In the genomic region with DNA sequence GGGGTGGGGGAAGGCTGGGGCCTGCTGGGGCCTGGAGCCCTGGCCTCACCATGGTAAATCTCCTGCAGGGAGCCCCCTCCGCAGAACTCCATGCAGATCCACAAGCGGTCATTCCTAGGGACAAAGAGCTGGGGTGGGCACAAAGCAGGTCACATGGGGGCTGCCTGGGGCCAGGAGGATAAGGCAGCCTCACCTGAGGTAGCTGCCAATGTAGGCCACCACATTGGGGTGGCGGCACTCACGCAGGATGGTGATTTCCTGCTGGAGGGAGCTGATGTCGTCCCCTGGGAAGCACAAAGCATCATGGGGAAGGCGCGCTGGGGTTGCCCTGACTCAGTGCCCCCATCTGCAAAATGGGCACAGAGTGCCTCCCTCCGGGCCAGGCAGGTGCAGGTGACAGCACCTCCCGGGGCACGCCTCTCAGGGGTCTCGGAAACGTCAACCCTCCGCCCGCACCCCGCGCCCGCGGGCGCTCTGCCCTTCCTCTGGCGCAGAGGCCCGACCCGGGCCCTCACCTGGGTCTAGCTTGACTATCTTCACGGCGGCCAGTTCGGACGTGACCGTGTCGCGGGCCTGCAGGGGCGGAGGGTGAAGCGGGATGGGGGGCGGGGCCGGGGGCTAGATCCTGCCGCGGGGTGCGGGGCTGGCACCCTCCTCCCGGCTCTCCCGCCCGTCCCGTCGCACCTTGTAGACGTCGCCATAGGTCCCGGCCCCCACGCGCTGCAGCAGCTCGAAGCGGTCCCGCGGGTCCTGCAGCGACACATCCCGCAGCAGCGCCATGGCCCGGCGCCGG, we compare ENCODE assay signal across 8 cellular contexts. TPM values are rescaled to one million over a fixed set of nuclear protein-coding genes. Genes with fewer than 3 reads are reported as not detected.
DNase-seq lines count a peak whose midpoint lies in the region; ATAC-seq, FAIRE-seq and TF ChIP-seq lines count a peak whose summit lies in the region.

No MANE protein-coding gene starts in this region.

- no peak overlapping the region for H3K27ac Mint-ChIP-seq in neural progenitor cell

- TF ChIP-seq POLR2A in GM12891 (IDR thresholded peaks at IDR 0.05; ENCODE audit: low read depth, low read length): no peak

- H3K27ac ChIP-seq in ectodermal cell (ENCODE audit: insufficient read depth, low read depth, low read length, poor library complexity, severe bottlenecking) (no peak overlapping the region), neural progenitor cell (no peak overlapping the region)

- H3K27me3 ChIP-seq in ectodermal cell (ENCODE audit: control insufficient read depth, insufficient read depth, low read length, poor library complexity, severe bottlenecking): no peaks in the 10 kb centered on the region
- H3K27me3 ChIP-seq in neural progenitor cell: no peaks in the 10 kb centered on the region

- peaks cover 8% of the 10 kb centered on the region for H3K4me1 Mint-ChIP-seq in neural progenitor cell

- no peak overlapping the region for H3K9ac ChIP-seq in neural progenitor cell

- peaks cover 4% of the 10 kb centered on the region for H3K27me3 Mint-ChIP-seq in neural progenitor cell (ENCODE audit: insufficient read depth, low read depth)

- H3K9me3 ChIP-seq in ectodermal cell (ENCODE audit: control insufficient read depth, low read length) (no peaks in the 10 kb centered on the region), neural progenitor cell (ENCODE audit: low read depth) (no peaks in the 10 kb centered on the region)

- H3K36me3 Mint-ChIP-seq in neural progenitor cell: peaks cover 13% of the 10 kb centered on the region

- POLR2A ChIA-PET in HEK293T (lab: Yijun Ruan, JAX): interaction anchor here (0.7 to 1.8 kb wide), 4 partner anchors 24 to 332 kb away, joined by 3 to 6 read pairs (median 3); a partner anchor contains a TSS

- peak overlapping the region; percentile 74 for H3K4me3 Mint-ChIP-seq in neural progenitor cell

- peak overlapping the region; percentile 90 for H2AFZ ChIP-seq in neural progenitor cell (replicated peaks)

- H3K4me3 ChIP-seq in ectodermal cell (ENCODE audit: insufficient read depth, low read depth, low read length) (peak overlapping the region; percentile 62), neural progenitor cell (peak overlapping the region; percentile 57)

- H3K4me2 ChIP-seq in neural progenitor cell: peak overlapping the region; percentile 94

- H3K9me3 Mint-ChIP-seq in neural progenitor cell: no peaks in the 10 kb centered on the region

- H3K4me1 ChIP-seq in ectodermal cell (ENCODE audit: control insufficient read depth, insufficient read depth, low read length) (peaks cover 5% of the 10 kb centered on the region), neural progenitor cell (no peaks in the 10 kb centered on the region)

- in situ Hi-C loops in GM13976 (cut with MboI; ENCODE audit: low sequenced_read_pairs, unreplicated experiment): no loop called here

- peak; percentile 90 for FAIRE-seq in GM12891 (lab: Jason Lieb, UNC)

- H3K36me3 ChIP-seq in ectodermal cell (ENCODE audit: control insufficient read depth, insufficient read depth, low read length) (peaks cover 14% of the 10 kb centered on the region), neural progenitor cell (no peaks in the 10 kb centered on the region)

- peaks cover 28% of the 10 kb centered on the region for H3F3A ChIP-seq in neural progenitor cell (ENCODE audit: low read depth)

- 11 to 12% methylated on average over 56 of the region's 56 CpGs for WGBS in ectodermal cell, 2 experiments

- H3K79me2 ChIP-seq in neural progenitor cell (ENCODE audit: low read depth): no peaks in the 10 kb centered on the region

- H4K20me1 ChIP-seq in neural progenitor cell (ENCODE audit: low read depth): peaks cover 11% of the 10 kb centered on the region

- no peak for ATAC-seq in HG03159 (IDR thresholded peaks at IDR 0.05; ENCODE audit: unreplicated experiment)

- DNase-seq in GM12891 (ENCODE audit: insufficient read length, low spot score) (no peak), HEK293T (ENCODE audit: extremely low spot score) (peak; percentile 37), T-helper 2 cell (peak in 3 of 5 experiments; percentile 14 to 48 (median 30)), neural progenitor cell (ENCODE audit: low spot score) (no peak), GM13976 (ENCODE audit: low spot score) (no peak), D341Med (ENCODE audit: low spot score) (no peak)

- CTCF ChIA-PET in HEK293T (lab: Yijun Ruan, JAX): interaction anchor here (0.6 to 0.7 kb wide), 2 partner anchors 39 to 513 kb away, joined by 3 read pairs; no protein-coding TSS in a partner anchor

- TF ChIP-seq CTCF in neural progenitor cell (IDR thresholded peaks at IDR 0.05) (no peak), GM13976 (IDR thresholded peaks at IDR 0.05; ENCODE audit: borderline replicate concordance, control extremely low read depth, extremely low read depth, insufficient read depth, missing control alignments) (no peak)

TF ChIP-seq in GM12891, 5 proteins besides CTCF, POLR2A, EP300 and RAD21:
- TF ChIP-seq SPI1 (IDR thresholded peaks at IDR 0.05; ENCODE audit: low read depth, low read length) (no peak), TAF1 (IDR thresholded peaks at IDR 0.05; ENCODE audit: low read depth, low read length) (no peak), POU2F2 (IDR thresholded peaks at IDR 0.05; ENCODE audit: low read depth, low read length) (no peak), PAX5 (IDR thresholded peaks at IDR 0.05; ENCODE audit: insufficient read depth, low read length, severe bottlenecking) (no peak), POLR2AphosphoS5 (IDR thresholded peaks at IDR 0.05; ENCODE audit: low read depth, low read length) (no peak)

TF ChIP-seq in HEK293T, 16 proteins besides CTCF, POLR2A, EP300 and RAD21:
- TF ChIP-seq SUZ12 (IDR thresholded peaks at IDR 0.05): no peak
- TF ChIP-seq SP1 (IDR thresholded peaks at IDR 0.05): no peak
- no peak for TF ChIP-seq FOXM1 (IDR thresholded peaks at IDR 0.05; ENCODE audit: borderline replicate concordance)
- no peak for TF ChIP-seq TARDBP (IDR thresholded peaks at IDR 0.05)
- TF ChIP-seq FOXK2 (IDR thresholded peaks at IDR 0.05): no peak
- TF ChIP-seq, protein P1, sequence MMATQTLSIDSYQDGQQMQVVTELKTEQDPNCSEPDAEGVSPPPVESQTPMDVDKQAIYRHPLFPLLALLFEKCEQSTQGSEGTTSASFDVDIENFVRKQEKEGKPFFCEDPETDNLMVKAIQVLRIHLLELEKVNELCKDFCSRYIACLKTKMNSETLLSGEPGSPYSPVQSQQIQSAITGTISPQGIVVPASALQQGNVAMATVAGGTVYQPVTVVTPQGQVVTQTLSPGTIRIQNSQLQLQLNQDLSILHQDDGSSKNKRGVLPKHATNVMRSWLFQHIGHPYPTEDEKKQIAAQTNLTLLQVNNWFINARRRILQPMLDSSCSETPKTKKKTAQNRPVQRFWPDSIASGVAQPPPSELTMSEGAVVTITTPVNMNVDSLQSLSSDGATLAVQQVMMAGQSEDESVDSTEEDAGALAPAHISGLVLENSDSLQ (IDR thresholded peaks at IDR 0.05): no peak
- no peak for TF ChIP-seq ZNF384 (IDR thresholded peaks at IDR 0.05)
- no peak for TF ChIP-seq BHLHE40 (IDR thresholded peaks at IDR 0.05; ENCODE audit: borderline replicate concordance)
- TF ChIP-seq ELF4 (IDR thresholded peaks at IDR 0.05): no peak
TF ChIP-seq in HEK293T: peak in this region for 0.

RNA-seq across cellular contexts. Expression of a gene that starts 0.4 kb away (rescaled TPM):
- 30.2 TPM for polyA plus RNA-seq in GM12891 (2012; ENCODE audit: low read depth, missing spikeins)
- 26.9 TPM for polyA plus RNA-seq in ectodermal cell (2013, experiment 1 of 4)
- 23.3 TPM for polyA plus RNA-seq in ectodermal cell (2013, experiment 2 of 4)
- polyA plus RNA-seq in ectodermal cell (2013, experiment 3 of 4): 20.6 TPM
- 21.6 TPM for polyA plus RNA-seq in ectodermal cell (2013, experiment 4 of 4)
- total RNA-seq in neural progenitor cell (ENCODE audit: low replicate concordance): 15.8 and 27.7 TPM in 2 replicates

RNA-seq across cellular contexts. Expression of a gene that starts 7.8 kb away (rescaled TPM):
- 16.2 TPM for polyA plus RNA-seq in GM12891 (2012; ENCODE audit: low read depth, missing spikeins)
- 69.0 TPM for polyA plus RNA-seq in ectodermal cell (2013, experiment 1 of 4)
- polyA plus RNA-seq in ectodermal cell (2013, experiment 2 of 4): 63.1 TPM
- 48.4 TPM for polyA plus RNA-seq in ectodermal cell (2013, experiment 3 of 4)
- 55.5 TPM for polyA plus RNA-seq in ectodermal cell (2013, experiment 4 of 4)
- 11.4 and 34.9 TPM in 2 replicates for total RNA-seq in neural progenitor cell (ENCODE audit: low replicate concordance)

RNA-seq across cellular contexts. Expression of a gene that starts 24.2 kb away (rescaled TPM):
- 141 TPM for polyA plus RNA-seq in GM12891 (2012; ENCODE audit: low read depth, missing spikeins)
- polyA plus RNA-seq in ectodermal cell (2013, experiment 1 of 4): 363 TPM
- 490 TPM for polyA plus RNA-seq in ectodermal cell (2013, experiment 2 of 4)
- polyA plus RNA-seq in ectodermal cell (2013, experiment 3 of 4): 273 TPM
- polyA plus RNA-seq in ectodermal cell (2013, experiment 4 of 4): 306 TPM
- total RNA-seq in neural progenitor cell (ENCODE audit: low replicate concordance): 140 and 193 TPM in 2 replicates

RNA-seq across cellular contexts. Expression of a gene that starts 41.9 kb away (rescaled TPM):
- polyA plus RNA-seq in GM12891 (2012; ENCODE audit: low read depth, missing spikeins): 0.36 TPM
- 3.4 TPM for polyA plus RNA-seq in ectodermal cell (2013, experiment 1 of 4)
- 3.4 TPM for polyA plus RNA-seq in ectodermal cell (2013, experiment 2 of 4)
- polyA plus RNA-seq in ectodermal cell (2013, experiment 3 of 4): 2.5 TPM
- polyA plus RNA-seq in ectodermal cell (2013, experiment 4 of 4): 1.8 TPM
- total RNA-seq in neural progenitor cell (ENCODE audit: low replicate concordance): 0.62 and 2.1 TPM in 2 replicates

RNA-seq across cellular contexts. Expression of a gene that starts 42.8 kb away (rescaled TPM):
- 0.23 TPM for polyA plus RNA-seq in GM12891 (2012; ENCODE audit: low read depth, missing spikeins)
- 4.8 TPM for polyA plus RNA-seq in ectodermal cell (2013, experiment 1 of 4)
- 5.7 TPM for polyA plus RNA-seq in ectodermal cell (2013, experiment 2 of 4)
- 4.9 TPM for polyA plus RNA-seq in ectodermal cell (2013, experiment 3 of 4)
- polyA plus RNA-seq in ectodermal cell (2013, experiment 4 of 4): 4.4 TPM
- total RNA-seq in neural progenitor cell (ENCODE audit: low replicate concordance): 1.4 and 2.2 TPM in 2 replicates

Comparison
In these comparisons a context has a peak if more than half of its experiments do, and no peak if none do; other contexts are left out.
1. DNase-seq: peak in HEK293T (single experiment) and T-helper 2 cell (3 of 5); none in GM12891 (single experiment), neural progenitor cell (single experiment), GM13976 (single experiment) and D341Med (single experiment).